ENCODE assay signal across 20 cellular contexts in the genomic region with DNA sequence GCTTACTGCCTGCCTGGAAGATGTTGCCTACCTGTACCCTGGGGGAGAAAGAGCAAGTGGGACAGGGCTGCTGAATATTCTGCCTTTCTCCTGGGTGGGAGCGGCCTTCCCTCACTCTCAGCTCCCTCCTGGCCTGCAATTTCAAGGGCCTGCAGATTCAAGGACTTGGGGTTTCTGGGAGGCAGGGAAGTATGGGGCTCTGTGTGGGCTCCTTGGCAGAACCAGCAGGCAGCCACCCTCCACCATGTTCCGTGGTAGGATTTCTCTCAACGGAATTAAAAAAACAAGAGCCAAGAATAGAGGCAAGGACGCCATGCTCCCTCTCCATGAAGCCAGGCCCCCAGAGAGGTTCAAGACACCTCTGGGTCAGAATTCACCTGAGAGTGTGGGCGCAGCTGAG.
DNase-seq lines count a peak whose midpoint lies in the region; ATAC-seq and TF ChIP-seq lines count a peak whose summit lies in the region.
"Had no signal": no experiment of that assay in that cellular context is flagged by ENCODE, and none has a peak within 500 bp of the region (broad histone marks: within the 10 kb centered on the region; RNA-seq: fewer than 3 reads in every experiment).

No MANE protein-coding gene starts in this region.

- H3K9me3 Mint-ChIP-seq in brain: no peaks in the 10 kb centered on the region
- H3K9me3 Mint-ChIP-seq in glutamatergic neuron (ENCODE audit: unreplicated experiment): peaks cover 3% of the 10 kb centered on the region
- H3K9me3 Mint-ChIP-seq in H9: no peaks in the 10 kb centered on the region
- H3K9me3 Mint-ChIP-seq: CD4-positive, alpha-beta T cell; CD8-positive, alpha-beta T cell had no signal

- no peak for TF ChIP-seq POLR2A in body of pancreas (IDR thresholded peaks at IDR 0.05)

- H2BK12ac ChIP-seq in neuronal stem cell (ENCODE audit: low read length) (no peak overlapping the region), H9 (ENCODE audit: insufficient read length, low read depth, low read length) (no peak overlapping the region)

- H3K23ac ChIP-seq in neuronal stem cell (ENCODE audit: low read depth, low read length, poor library complexity): no peak overlapping the region
- no peak overlapping the region for H3K23ac ChIP-seq in H9 (ENCODE audit: insufficient read length, low read depth, low read length)

- H3T11ph ChIP-seq in H9 (ENCODE audit: low read length): no peak overlapping the region

- WGBS in neuronal stem cell (ENCODE audit: extremely low coverage in 2 of 2, insufficient read length in 2 of 2, insufficient replicate concordance in 1 of 2), 2 donors: no CpG with 5 or more reads among the region's 5 CpGs
- no CpG with 5 or more reads among the region's 5 CpGs for WGBS in H9 (ENCODE audit: extremely low coverage, insufficient read length, low lambda C conversion rate)
- 88 to 94% methylated on average over 4 to 5 of the region's 5 CpGs for WGBS in body of pancreas, 2 donors

- TF ChIP-seq CTCF in brain (conservative IDR thresholded peaks at IDR 0.05): no peak
- TF ChIP-seq CTCF in glutamatergic neuron (IDR thresholded peaks at IDR 0.05; ENCODE audit: partially characterized antibody, unreplicated experiment): no peak
- TF ChIP-seq CTCF in H9 (conservative IDR thresholded peaks at IDR 0.05): no peak
- no peak for TF ChIP-seq CTCF in body of pancreas (IDR thresholded peaks at IDR 0.05)

- H3K9ac ChIP-seq in neuronal stem cell (ENCODE audit: low read depth, low read length, poor library complexity) (no peak overlapping the region), H9 (ENCODE audit: extremely low read depth, insufficient read length, low read length) (no peak overlapping the region)
- H3K9ac ChIP-seq: BLaER1 treated with 17β-estradiol and CSF1 and Interleukin-3, amounts not matched to agents 10 nM and 100 nM had no signal

- H2AFZ ChIP-seq in neuronal stem cell (ENCODE audit: low read length) (no peak overlapping the region), H9 (ENCODE audit: low read length) (no peak overlapping the region)

- H4K8ac ChIP-seq in neuronal stem cell (ENCODE audit: low read depth, low read length) (no peak overlapping the region), H9 (replicated peaks; ENCODE audit: insufficient read length, low read depth, low read length) (no peak overlapping the region)

- peaks cover 35% of the 10 kb centered on the region for H3K36me3 Mint-ChIP-seq in brain
- peaks cover 6% of the 10 kb centered on the region for H3K36me3 Mint-ChIP-seq in glutamatergic neuron (ENCODE audit: unreplicated experiment)
- peaks cover 0 to 7% (median 0%) of the 10 kb centered on the region in 3 experiments; a peak in 2 of 7 replicates for H3K36me3 Mint-ChIP-seq in H9 (ENCODE audit: insufficient read depth in 1 of 3, low read depth in 3 of 3)
- H3K36me3 Mint-ChIP-seq: CD8-positive, alpha-beta T cell had no signal

- H3K27ac ChIP-seq in neuronal stem cell (replicated peaks; ENCODE audit: low read length) (no peak overlapping the region), H9 (ENCODE audit: insufficient read length, low read depth, low read length) (no peak overlapping the region), body of pancreas (no peak overlapping the region)
- H3K27ac ChIP-seq: 22Rv1; A549; BLaER1 treated with 17β-estradiol and CSF1 and Interleukin-3, amounts not matched to agents 10 nM and 100 nM; C4-2B had no signal

- POLR2A ChIA-PET in HEK293T (lab: Yijun Ruan, JAX): no interaction called here

- intact Hi-C loops in body of pancreas (cut with DNase I): no loop called here

- H3K4me3 ChIP-seq in neuronal stem cell (ENCODE audit: low read length in 2 of 2) (no peak overlapping the region), body of pancreas (no peak overlapping the region)
- H3K4me3 ChIP-seq: A549; BLaER1 treated with 17β-estradiol and CSF1 and Interleukin-3, amounts not matched to agents 10 nM and 100 nM had no signal

- CTCF ChIA-PET in HEK293T (lab: Yijun Ruan, JAX): no interaction called here

- H3K4me1 Mint-ChIP-seq in brain (peaks cover 70% of the 10 kb centered on the region), glutamatergic neuron (ENCODE audit: low read depth, unreplicated experiment) (peaks cover 45% of the 10 kb centered on the region), H9 (peaks cover 19 to 24% of the 10 kb centered on the region in 2 experiments)
- H3K4me1 Mint-ChIP-seq: B cell had no signal

- H3K36me3 ChIP-seq in neuronal stem cell (replicated peaks in 1 of 2; ENCODE audit: control insufficient read depth in 2 of 2, insufficient read depth in 2 of 2, low read length in 2 of 2) (no peaks in the 10 kb centered on the region), body of pancreas (replicated peaks in 1 of 2; ENCODE audit: insufficient read depth in 1 of 2, low read depth in 2 of 2) (no peaks in the 10 kb centered on the region)

- H3K4me2 ChIP-seq in neuronal stem cell (ENCODE audit: insufficient read depth, low read length, poor library complexity, severe bottlenecking) (no peak overlapping the region), H9 (ENCODE audit: insufficient read depth, insufficient read length, low read length) (no peak overlapping the region)
- H3K4me2 ChIP-seq: A549; BLaER1 treated with 17β-estradiol and CSF1 and Interleukin-3, amounts not matched to agents 10 nM and 100 nM had no signal

- ATAC-seq in body of pancreas: no peak
- ATAC-seq: A549; CD8-positive, alpha-beta T cell had no signal

- H4K5ac ChIP-seq in H9 (ENCODE audit: insufficient read length, low read depth, low read length): no peak overlapping the region

- H4K91ac ChIP-seq in neuronal stem cell (ENCODE audit: low read depth, low read length, poor library complexity): no peak overlapping the region
- H4K91ac ChIP-seq in H9 (ENCODE audit: insufficient read length, low read depth, low read length): no peak overlapping the region

- H3K18ac ChIP-seq in neuronal stem cell (ENCODE audit: low read length): no peak overlapping the region
- H3K18ac ChIP-seq in H9 (ENCODE audit: insufficient read length, low read depth, low read length): no peak overlapping the region

- H3K4me1 ChIP-seq in neuronal stem cell (ENCODE audit: control insufficient read depth in 2 of 2, insufficient read depth in 1 of 2, low read depth in 1 of 2, low read length in 2 of 2) (peaks cover 4 to 9% of the 10 kb centered on the region in 2 donors), H9 (ENCODE audit: insufficient read depth, low read length) (no peaks in the 10 kb centered on the region; the same call in 1 of the 2 replicates), body of pancreas (no peaks in the 10 kb centered on the region)
- H3K4me1 ChIP-seq: A549; BLaER1 treated with 17β-estradiol and CSF1 and Interleukin-3, amounts not matched to agents 10 nM and 100 nM; Caco-2 had no signal

- H3K23me2 ChIP-seq in H9 (ENCODE audit: insufficient read length, low read depth, low read length, poor library complexity, severe bottlenecking): no peaks in the 10 kb centered on the region

- no peaks in the 10 kb centered on the region for H4K20me1 ChIP-seq in H9 (ENCODE audit: control insufficient read depth, insufficient read depth, insufficient read length)

- H2BK5ac ChIP-seq in neuronal stem cell (ENCODE audit: low read length) (peak overlapping the region; percentile 56), H9 (ENCODE audit: insufficient read length, low read length) (no peak overlapping the region)

- no peaks in the 10 kb centered on the region; the same call in 1 of the 2 replicates for H3K79me2 ChIP-seq in H9 (ENCODE audit: insufficient read depth, low read length)

- H3K4me3 Mint-ChIP-seq in brain (no peak overlapping the region), glutamatergic neuron (ENCODE audit: unreplicated experiment) (no peak overlapping the region), H9 (no peak overlapping the region)
- H3K4me3 Mint-ChIP-seq: B cell; CD4-positive, alpha-beta T cell; CD8-positive, alpha-beta T cell had no signal

- H2AK5ac ChIP-seq in neuronal stem cell (ENCODE audit: low read depth, low read length) (no peak overlapping the region), H9 (ENCODE audit: insufficient read length, low read length) (no peak overlapping the region)

- peak; percentile 63 for DNase-seq in DMS 273 (lab: John Stamatoyannopoulos, UW; ENCODE audit: unreplicated experiment)
- no peak for DNase-seq in DMS 273 treated with DMSO at 0.1 percent for 48 hours (lab: John Stamatoyannopoulos, UW)
- no peak for DNase-seq in glutamatergic neuron
- DNase-seq in neuronal stem cell (ENCODE audit: low spot score): no peak
- no peak for DNase-seq in HEK293T (ENCODE audit: extremely low spot score)
- DNase-seq in H9: no peak
- no peak for DNase-seq in body of pancreas
- DNase-seq: AML-193; Caco-2; Calu3; CD4-positive, alpha-beta T cell; CD8-positive, alpha-beta T cell; DMS79 treated with DMSO at 0.1 percent for 48 hours; GF-D8 had no signal

- H3K27me3 Mint-ChIP-seq in brain (peaks cover 9% of the 10 kb centered on the region), glutamatergic neuron (ENCODE audit: unreplicated experiment) (peaks cover 9% of the 10 kb centered on the region), H9 (ENCODE audit: low read depth) (peaks cover 3% of the 10 kb centered on the region; the same call in 1 of the 2 replicates)
- H3K27me3 Mint-ChIP-seq: CD4-positive, alpha-beta T cell had no signal

- H3K27ac Mint-ChIP-seq in brain (peak overlapping the region; percentile 22 to 98 (median 90)), glutamatergic neuron (ENCODE audit: unreplicated experiment) (peak overlapping the region; percentile 44), H9 (no peak overlapping the region)
- H3K27ac Mint-ChIP-seq: B cell; CD4-positive, alpha-beta T cell; CD8-positive, alpha-beta T cell had no signal

- H3K56ac ChIP-seq in H9 (ENCODE audit: insufficient read length, low read depth, low read length): no peak overlapping the region

- H2BK20ac ChIP-seq in H9 (ENCODE audit: low read depth, low read length, poor library complexity, severe bottlenecking): no peak overlapping the region

- H2BK120ac ChIP-seq in neuronal stem cell (ENCODE audit: low read depth, low read length) (no peak overlapping the region), H9 (ENCODE audit: low read depth, low read length, poor library complexity, severe bottlenecking) (no peak overlapping the region)

- H2BK15ac ChIP-seq in neuronal stem cell (ENCODE audit: low read length) (no peak overlapping the region), H9 (ENCODE audit: low read depth, low read length) (no peak overlapping the region)

- H3K4ac ChIP-seq in neuronal stem cell (ENCODE audit: low read length) (no peak overlapping the region), H9 (ENCODE audit: low read depth, low read length) (no peak overlapping the region)

- no peaks in the 10 kb centered on the region for H3K79me1 ChIP-seq in neuronal stem cell (ENCODE audit: low read depth, low read length)
- H3K79me1 ChIP-seq in H9 (ENCODE audit: insufficient read depth, low read depth, low read length, poor library complexity, severe bottlenecking): no peaks in the 10 kb centered on the region

- H3K27me3 ChIP-seq in neuronal stem cell (ENCODE audit: control insufficient read depth in 3 of 3, insufficient read depth in 3 of 3, low read depth in 1 of 3, low read length in 3 of 3) (no peaks in the 10 kb centered on the region), H9 (ENCODE audit: insufficient read depth, low read length) (no peaks in the 10 kb centered on the region), body of pancreas (no peaks in the 10 kb centered on the region)
- H3K27me3 ChIP-seq: BLaER1 treated with 17β-estradiol and CSF1 and Interleukin-3, amounts not matched to agents 10 nM and 100 nM had no signal

- H3K9me3 ChIP-seq in neuronal stem cell (replicated peaks in 1 of 2; ENCODE audit: control insufficient read depth in 2 of 2, insufficient read depth in 1 of 2, low read depth in 1 of 2, low read length in 2 of 2) (no peaks in the 10 kb centered on the region), H9 (ENCODE audit: control insufficient read depth, low read depth, low read length) (no peaks in the 10 kb centered on the region), body of pancreas (no peaks in the 10 kb centered on the region)
- H3K9me3 ChIP-seq: A549; BLaER1 treated with 17β-estradiol and CSF1 and Interleukin-3, amounts not matched to agents 10 nM and 100 nM; Caco-2 had no signal

- H3K14ac ChIP-seq in neuronal stem cell (ENCODE audit: low read length): no peak overlapping the region
- H3K14ac ChIP-seq in H9 (ENCODE audit: insufficient read depth, low read length): no peak overlapping the region

Comparison
In these comparisons a context has a peak if more than half of its experiments do, and no peak if none do; other contexts are left out.
1. H3K27ac Mint-ChIP-seq: peak in brain (5 of 5) and glutamatergic neuron (single experiment); none in H9 (0 of 3).